In genomic region chr2:196171946-196172345, GRCh38 we compare ENCODE assay signal across 8 cellular contexts. TPM values are rescaled to one million over a fixed set of nuclear protein-coding genes. Genes with fewer than 3 reads are reported as not detected.
A peak's percentile ranks its signal among the peaks of the same experiment; 100 is the strongest.
DNase-seq lines count a peak whose midpoint lies in the region; ATAC-seq and TF ChIP-seq lines count a peak whose summit lies in the region.

No MANE protein-coding gene starts in this region.

- TF ChIP-seq CTCF in 22Rv1 (IDR thresholded peaks at IDR 0.05) (no peak), body of pancreas (IDR thresholded peaks at IDR 0.05) (no peak)

- intact Hi-C loops in body of pancreas (cut with DNase I) = no loop called here
- intact Hi-C loops in posterior cingulate gyrus (cut with DNase I) = no loop called here

- peak; percentile 0 for ATAC-seq in HG02763 (IDR thresholded peaks at IDR 0.05; ENCODE audit: unreplicated experiment)
- no peak for ATAC-seq in body of pancreas
- ATAC-seq in HG03159 (IDR thresholded peaks at IDR 0.05; ENCODE audit: unreplicated experiment) = no peak

- no peak for TF ChIP-seq POLR2A in body of pancreas (IDR thresholded peaks at IDR 0.05)

- WGBS in body of pancreas, 2 donors = 8 to 13% methylated on average over 8 to 11 of the region's 11 CpGs

- no peaks in the 10 kb centered on the region for H3K36me3 ChIP-seq in body of pancreas (replicated peaks in 1 of 2; ENCODE audit: insufficient read depth in 1 of 2, low read depth in 2 of 2)
- no peaks in the 10 kb centered on the region for H3K36me3 ChIP-seq in mucosa of rectum (ENCODE audit: control insufficient read depth in 2 of 2, insufficient read depth in 2 of 2, low read length in 2 of 2)

- H3K4me3 ChIP-seq in body of pancreas = no peak overlapping the region
- H3K4me3 ChIP-seq in mucosa of rectum (ENCODE audit: low read length in 2 of 2) = peak overlapping the region; percentile 66 to 81

- DNase-seq in body of pancreas = no peak
- no peak for DNase-seq in NCI-H2196 (lab: John Stamatoyannopoulos, UW; ENCODE audit: unreplicated experiment)
- no peak for DNase-seq in activated effector memory CD4-positive, alpha-beta T cell treated with Interleukin-2 at 50 U/mL for 16 hours
- no peak for DNase-seq in posterior cingulate gyrus

- H3K9ac ChIP-seq in mucosa of rectum (ENCODE audit: low read depth in 1 of 2, low read length in 2 of 2) = peak overlapping the region; percentile 36 to 94

- no peaks in the 10 kb centered on the region for H3K9me3 ChIP-seq in body of pancreas
- H3K9me3 ChIP-seq in mucosa of rectum (ENCODE audit: control insufficient read depth in 2 of 2, low read length in 2 of 2) = no peaks in the 10 kb centered on the region

- H3K27ac ChIP-seq in 22Rv1 (peak overlapping the region; percentile 88; the same call in 1 of the 2 replicates), body of pancreas (peak overlapping the region; percentile 7 to 92 (median 25)), mucosa of rectum (ENCODE audit: low read depth in 2 of 2, low read length in 2 of 2) (peak overlapping the region; percentile 22 to 85)

- H3K27me3 ChIP-seq in body of pancreas (no peaks in the 10 kb centered on the region), mucosa of rectum (ENCODE audit: control insufficient read depth in 2 of 2, insufficient read depth in 2 of 2, low read length in 2 of 2) (no peaks in the 10 kb centered on the region)

- H3K4me1 ChIP-seq in body of pancreas (peaks cover 11% of the 10 kb centered on the region), mucosa of rectum (ENCODE audit: control insufficient read depth in 2 of 2, insufficient read depth in 2 of 2, low read length in 2 of 2) (peaks cover 3 to 9% of the 10 kb centered on the region in 2 donors)

RNA-seq across cellular contexts. Expression of gene STK17B, which starts 0.6 kb away (rescaled TPM):
- total RNA-seq in body of pancreas = 10 to 100 TPM in 1 of 2 donors, 1 to 10 TPM in 1; 7.9 to 16.9 TPM

Comparison
In these comparisons a context has a peak if more than half of its experiments do, and no peak if none do; other contexts are left out.
1. H3K27ac ChIP-seq: peak in every context shown above with its lines; median percentile 88 in 22Rv1; 54 in mucosa of rectum; 25 in body of pancreas.
2. H3K4me3 ChIP-seq: peak in mucosa of rectum (2 of 2); none in body of pancreas (0 of 2).